Comparison of ENCODE assay signal across 23 cellular contexts in genomic region chr16:22721497-22722100, GRCh38.
DNase-seq lines count a peak whose midpoint lies in the region; ATAC-seq and TF ChIP-seq lines count a peak whose summit lies in the region.
"Had no signal": no experiment of that assay in that cellular context is flagged by ENCODE, and none has a peak within 500 bp of the region (broad histone marks: within the 10 kb centered on the region; RNA-seq: fewer than 3 reads in every experiment).

No MANE protein-coding gene starts in this region.

- TF ChIP-seq CTCF in HFF-Myc (IDR thresholded peaks at IDR 0.05; ENCODE audit: low read depth, low read length, missing control alignments) (no peak), mucosa of descending colon (IDR thresholded peaks at IDR 0.05) (no peak)

- H3K4me1 ChIP-seq in mucosa of descending colon (ENCODE audit: low read depth), result no peaks in the 10 kb centered on the region
- H3K4me1 ChIP-seq: esophagus squamous epithelium, transverse colon had no signal

- no peaks in the 10 kb centered on the region for H3K9me3 ChIP-seq in mucosa of descending colon
- H3K9me3 ChIP-seq: esophagus squamous epithelium, ovary, transverse colon had no signal

- peak; percentile 15 for DNase-seq in NCI-H82 (lab: John Stamatoyannopoulos, UW)
- DNase-seq in NCI-H82 treated with DMSO at 0.1 percent for 48 hours (lab: John Stamatoyannopoulos, UW; ENCODE audit: unreplicated experiment), result no peak
- peak; percentile 82 for DNase-seq in HFF-Myc (ENCODE audit: extremely low read depth, low read depth)
- no peak for DNase-seq in mucosa of descending colon
- DNase-seq in mesenteric fat pad (ENCODE audit: low spot score), result no peak
- DNase-seq: activated CD4-positive, alpha-beta T cell treated with anti-CD3 and anti-CD28 coated beads, Interleukin-2, amount 50 U/mL, for 1 hour; activated CD8-positive, alpha-beta memory T cell treated with anti-CD3 and anti-CD28 coated beads, Interleukin-2, amount 50 U/mL, for 48 hours; activated gamma-delta T cell; amniotic stem cell; CD4-positive, alpha-beta memory T cell; central memory CD4-positive, alpha-beta T cell; EL; esophagus squamous epithelium; islet precursor cell; naive thymus-derived CD8-positive, alpha-beta T cell; ovary; stimulated activated CD4-positive, alpha-beta T cell treated with anti-CD3 and anti-CD28 coated beads, Interleukin-1b, Interleukin-23, amount 100 ng/mL, for 48 hours; transverse colon had no signal

- ATAC-seq in mucosa of descending colon, result peak; percentile 33
- no peak for ATAC-seq in HG03280 (IDR thresholded peaks at IDR 0.05; ENCODE audit: unreplicated experiment)
- no peak for ATAC-seq in HG02759 (IDR thresholded peaks at IDR 0.05; ENCODE audit: unreplicated experiment)
- ATAC-seq: K562; naive thymus-derived CD8-positive, alpha-beta T cell; Panc1 had no signal

- H3K4me3 ChIP-seq in HFF-Myc (replicated peaks; ENCODE audit: low read depth, low read length) (no peak overlapping the region), mucosa of descending colon (no peak overlapping the region)
- H3K4me3 ChIP-seq: esophagus squamous epithelium, K562, ovary, transverse colon had no signal

- no peaks in the 10 kb centered on the region for H3K36me3 ChIP-seq in mucosa of descending colon (ENCODE audit: low read depth)
- H3K36me3 ChIP-seq: esophagus squamous epithelium, ovary, transverse colon had no signal

- intact Hi-C loops in mucosa of descending colon (cut with DNase I, micrococcal nuclease), result no loop called here

TF ChIP-seq in PFSK-1, 5 proteins besides CTCF, POLR2A, EP300 and RAD21:
- peak; percentile 29 for TF ChIP-seq FOXP2 (optimal IDR thresholded peaks at IDR 0.05; ENCODE audit: borderline replicate concordance, extremely low read depth, extremely low read length, insufficient read depth)
- no peak for TF ChIP-seq REST (IDR thresholded peaks at IDR 0.05; ENCODE audit: insufficient read depth in 1 of 2, low read depth in 2 of 2, low read length in 2 of 2)
- TF ChIP-seq POLR2AphosphoS5 (IDR thresholded peaks at IDR 0.05; ENCODE audit: low read depth, low read length), result no peak

Comparison
In these comparisons a context has a peak if more than half of its experiments do, and no peak if none do; other contexts are left out.
1. DNase-seq: peak in NCI-H82 (single experiment) and HFF-Myc (single experiment); none in NCI-H82 treated with DMSO at 0.1 percent for 48 hours (single experiment), mucosa of descending colon (0 of 3) and mesenteric fat pad (single experiment).